Comparison of ENCODE assay signal across 30 cellular contexts in the genomic region with DNA sequence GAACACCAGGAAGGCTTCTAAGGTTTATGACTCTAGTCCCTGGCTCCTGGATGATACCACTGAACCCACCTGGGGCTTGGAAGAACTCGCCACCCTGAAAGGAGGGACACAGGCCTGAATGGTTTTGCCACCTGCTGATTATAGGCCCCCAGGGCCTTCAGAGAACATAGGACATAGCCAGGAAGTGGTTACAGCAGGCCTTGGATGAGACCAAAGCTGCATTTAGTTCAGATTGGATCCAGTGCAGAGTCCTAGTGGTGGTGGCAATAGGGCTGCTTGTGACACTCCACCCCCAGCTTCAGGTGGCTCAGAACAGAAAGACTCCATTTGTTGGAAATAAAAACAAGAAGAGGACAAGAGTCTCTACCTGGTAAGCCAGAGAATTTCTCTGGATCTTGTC.
"Had no signal": no experiment of that assay in that cellular context is flagged by ENCODE, and none has a peak within 500 bp of the region (broad histone marks: within the 10 kb centered on the region; RNA-seq: fewer than 3 reads in every experiment).

No MANE protein-coding gene starts in this region.

- ATAC-seq: activated CD4-positive, CD25-positive, alpha-beta regulatory T cell treated with anti-CD3 and anti-CD28 coated beads, Interleukin-2, amount 50 U/mL, for 24 hours; activated CD8-positive, alpha-beta T cell treated with anti-CD3 and anti-CD28 coated beads for 36 hours; activated T-cell treated with anti-CD3 and anti-CD28 coated beads, Interleukin-2, amount 50 U/mL, for 4 hours; activated T-helper 17 cell treated with anti-CD3 and anti-CD28 coated beads, Interleukin-2, amount 50 U/mL, for 72 hours; effector memory CD8-positive, alpha-beta T cell; foreskin keratinocyte; gastrocnemius medialis; T-helper 17 cell had no signal

- H3K4me1 Mint-ChIP-seq: activated B cell treated with CpG ODN at 0.5 μM for 24 hours; activated T-helper 17 cell treated with anti-CD3 and anti-CD28 coated beads, Interleukin-2, amount 50 U/mL, for 72 hours; brain; central memory CD8-positive, alpha-beta T cell had no signal

- H3K27me3 Mint-ChIP-seq: activated B cell treated with CpG ODN at 0.5 μM for 24 hours; activated CD8-positive, alpha-beta T cell treated with anti-CD3 and anti-CD28 coated beads for 36 hours; activated naive CD8-positive, alpha-beta T cell treated with anti-CD3 and anti-CD28 coated beads, Interleukin-2, amount 10 ng/mL, durations not matched to agents 7 days and 5 days; activated T-helper 17 cell treated with anti-CD3 and anti-CD28 coated beads, Interleukin-2, amount 50 U/mL, for 72 hours; brain; central memory CD8-positive, alpha-beta T cell; effector memory CD8-positive, alpha-beta T cell; T-helper 17 cell had no signal

- H3K4me1 ChIP-seq: ascending aorta, esophagus muscularis mucosa, foreskin keratinocyte, gastrocnemius medialis had no signal

- H3K9me3 ChIP-seq: ascending aorta, esophagus muscularis mucosa, gastrocnemius medialis had no signal

- H3K36me3 ChIP-seq: ascending aorta, esophagus muscularis mucosa, gastrocnemius medialis, WERI-Rb-1 had no signal

- H3K4me3 Mint-ChIP-seq: activated B cell treated with CpG ODN at 0.5 μM for 24 hours; activated CD8-positive, alpha-beta T cell treated with anti-CD3 and anti-CD28 coated beads for 36 hours; activated naive CD4-positive, alpha-beta T cell treated with anti-CD3 and anti-CD28 coated beads for 36 hours; activated naive CD4-positive, alpha-beta T cell treated with anti-CD3 and anti-CD28 coated beads, Interleukin-2, amount 50 U/mL, for 24 hours; activated naive CD8-positive, alpha-beta T cell treated with anti-CD3 and anti-CD28 coated beads, Interleukin-2, amount 10 ng/mL, durations not matched to agents 7 days and 5 days; activated T-cell treated with anti-CD3 and anti-CD28 coated beads, Interleukin-2, amount 50 U/mL, for 4 hours; activated T-helper 17 cell treated with anti-CD3 and anti-CD28 coated beads, Interleukin-2, amount 50 U/mL, for 72 hours; brain; central memory CD8-positive, alpha-beta T cell; effector memory CD8-positive, alpha-beta T cell; T-helper 17 cell; T-helper 2 cell treated with Interferon-gamma antibody and Interleukin-4, amounts not matched to agents 5 μg/mL and 100 μg/mL, for 36 hours had no signal

- H3K27ac Mint-ChIP-seq: activated B cell treated with CpG ODN at 0.5 μM for 24 hours; activated CD8-positive, alpha-beta T cell treated with anti-CD3 and anti-CD28 coated beads for 36 hours; activated naive CD4-positive, alpha-beta T cell treated with anti-CD3 and anti-CD28 coated beads for 36 hours; activated naive CD4-positive, alpha-beta T cell treated with anti-CD3 and anti-CD28 coated beads, Interleukin-2, amount 50 U/mL, for 24 hours; activated naive CD8-positive, alpha-beta T cell treated with anti-CD3 and anti-CD28 coated beads, Interleukin-2, amount 10 ng/mL, durations not matched to agents 7 days and 5 days; activated T-helper 17 cell treated with anti-CD3 and anti-CD28 coated beads, Interleukin-2, amount 50 U/mL, for 72 hours; brain; T-helper 17 cell; T-helper 2 cell treated with Interferon-gamma antibody and Interleukin-4, amounts not matched to agents 5 μg/mL and 100 μg/mL, for 36 hours had no signal

- H3K27ac ChIP-seq: ascending aorta, esophagus muscularis mucosa, foreskin keratinocyte, gastrocnemius medialis, WERI-Rb-1 had no signal

- H3K4me3 ChIP-seq: ascending aorta, esophagus muscularis mucosa, gastrocnemius medialis had no signal

- DNase-seq: activated B cell treated with CpG ODN at 0.5 μM for 24 hours; activated CD4-positive, alpha-beta T cell treated with anti-CD3 and anti-CD28 coated beads for 48 hours; activated CD4-positive, alpha-beta T cell treated with anti-CD3 and anti-CD28 coated beads, Interleukin-2, amount 50 U/mL, for 1 hour; activated CD4-positive, alpha-beta T cell treated with anti-CD3 and anti-CD28 coated beads, Interleukin-2, amount 50 U/mL, for 48 hours; activated CD8-positive, alpha-beta memory T cell treated with anti-CD3 and anti-CD28 coated beads for 24 hours; activated CD8-positive, alpha-beta T cell treated with anti-CD3 and anti-CD28 coated beads for 36 hours; activated effector memory CD4-positive, alpha-beta T cell treated with Interleukin-2 at 50 U/mL for 16 hours; activated naive CD4-positive, alpha-beta T cell treated with anti-CD3 and anti-CD28 coated beads for 36 hours; activated naive CD8-positive, alpha-beta T cell treated with anti-CD3 and anti-CD28 coated beads, Interleukin-2, amount 10 ng/mL, durations not matched to agents 7 days and 5 days; activated T-cell treated with anti-CD3 and anti-CD28 coated beads, Interleukin-2, amount 50 U/mL, for 4 hours; cortex of kidney; dermis blood vessel endothelial cell; effector CD4-positive, alpha-beta T cell; effector memory CD8-positive, alpha-beta T cell; erythroblast; foreskin keratinocyte; gastrocnemius medialis; glutamatergic neuron; T-helper 1 cell; T-helper 17 cell; T1000; WERI-Rb-1 had no signal

- H3K27me3 ChIP-seq: ascending aorta, esophagus muscularis mucosa, foreskin keratinocyte, gastrocnemius medialis had no signal

- H3K9me3 Mint-ChIP-seq: activated B cell treated with CpG ODN at 0.5 μM for 24 hours; activated CD8-positive, alpha-beta T cell treated with anti-CD3 and anti-CD28 coated beads for 36 hours; activated naive CD4-positive, alpha-beta T cell treated with anti-CD3 and anti-CD28 coated beads for 36 hours; activated naive CD4-positive, alpha-beta T cell treated with anti-CD3 and anti-CD28 coated beads, Interleukin-2, amount 50 U/mL, for 24 hours; activated T-cell treated with anti-CD3 and anti-CD28 coated beads, Interleukin-2, amount 50 U/mL, for 4 hours; activated T-helper 17 cell treated with anti-CD3 and anti-CD28 coated beads, Interleukin-2, amount 50 U/mL, for 72 hours; brain; central memory CD8-positive, alpha-beta T cell; effector memory CD8-positive, alpha-beta T cell; T-helper 2 cell treated with Interferon-gamma antibody and Interleukin-4, amounts not matched to agents 5 μg/mL and 100 μg/mL, for 36 hours had no signal

- H3K36me3 Mint-ChIP-seq: activated naive CD4-positive, alpha-beta T cell treated with anti-CD3 and anti-CD28 coated beads, Interleukin-2, amount 50 U/mL, for 24 hours; activated naive CD8-positive, alpha-beta T cell treated with anti-CD3 and anti-CD28 coated beads, Interleukin-2, amount 10 ng/mL, durations not matched to agents 7 days and 5 days; brain had no signal
